23 cellular contexts compared by ENCODE assay signal in genomic region chr3:45103334-45103733, GRCh38. TPM values are rescaled to one million over a fixed set of nuclear protein-coding genes. Genes with fewer than 3 reads are reported as not detected.
"Had no signal": no experiment of that assay in that cellular context is flagged by ENCODE, and none has a peak within 500 bp of the region (broad histone marks: within the 10 kb centered on the region; RNA-seq: fewer than 3 reads in every experiment).

No MANE protein-coding gene starts in this region.

- H3K9me3 ChIP-seq: breast epithelium, left ventricle myocardium inferior, testis, upper lobe of left lung had no signal

- H3K4me3 Mint-ChIP-seq: activated B cell treated with CpG ODN at 0.5 μM for 24 hours; activated CD4-positive, alpha-beta T cell treated with anti-CD3 and anti-CD28 coated beads for 36 hours; activated T-cell treated with anti-CD3 and anti-CD28 coated beads, Interleukin-2, amount 50 U/mL, for 4 hours; central memory CD8-positive, alpha-beta T cell; effector memory CD8-positive, alpha-beta T cell; stimulated activated memory B cell treated with anti-CD40 and anti-IgM and Interleukin-4, amounts not matched to agents 10 μg/mL and 1 μg/mL and 100 μg/mL, for 72 hours; T-cell had no signal

- H3K36me3 Mint-ChIP-seq: stimulated activated memory B cell treated with anti-CD40 and anti-IgM and Interleukin-4, amounts not matched to agents 10 μg/mL and 1 μg/mL and 100 μg/mL, for 72 hours; T-cell had no signal

- DNase-seq: activated B cell treated with CpG ODN at 0.5 μM for 24 hours; activated CD4-positive, alpha-beta T cell treated with anti-CD3 and anti-CD28 coated beads for 36 hours; activated CD4-positive, alpha-beta T cell treated with anti-CD3 and anti-CD28 coated beads, Interleukin-2, amount 50 U/mL, for 4 hours; activated CD8-positive, alpha-beta memory T cell treated with anti-CD3 and anti-CD28 coated beads for 24 hours; activated CD8-positive, alpha-beta memory T cell treated with anti-CD3 and anti-CD28 coated beads, Interleukin-2, amount 50 U/mL, for 4 hours; activated effector memory CD4-positive, alpha-beta T cell treated with anti-CD3 and anti-CD28 coated beads, Interleukin-2, amount 50 U/mL, for 16 hours; activated naive CD4-positive, alpha-beta T cell treated with anti-CD3 and anti-CD28 coated beads, Interleukin-2, amount 50 U/mL, for 16 hours; activated T-cell treated with anti-CD3 and anti-CD28 coated beads, Interleukin-2, amount 50 U/mL, for 4 hours; dorsolateral prefrontal cortex; effector memory CD8-positive, alpha-beta T cell; foreskin melanocyte; kidney glomerular epithelial cell; left ventricle myocardium inferior; small intestine; T-cell; T1000; testis; upper lobe of left lung had no signal

- H3K27ac ChIP-seq: breast epithelium, dorsolateral prefrontal cortex, left ventricle myocardium inferior, testis, upper lobe of left lung had no signal

- ATAC-seq: activated CD4-positive, alpha-beta T cell treated with anti-CD3 and anti-CD28 coated beads for 36 hours; effector memory CD8-positive, alpha-beta T cell; esophagus mucosa; sciatic nerve; stimulated activated memory B cell treated with anti-CD40 and anti-IgM and Interleukin-4, amounts not matched to agents 10 μg/mL and 1 μg/mL and 100 μg/mL, for 72 hours; T-cell had no signal

- H3K36me3 ChIP-seq: breast epithelium, left ventricle myocardium inferior, upper lobe of left lung had no signal

- H3K4me1 Mint-ChIP-seq: activated B cell treated with CpG ODN at 0.5 μM for 24 hours; stimulated activated memory B cell treated with anti-CD40 and anti-IgM and Interleukin-4, amounts not matched to agents 10 μg/mL and 1 μg/mL and 100 μg/mL, for 72 hours had no signal

- H3K4me1 ChIP-seq: breast epithelium, upper lobe of left lung had no signal

- H3K4me3 ChIP-seq: breast epithelium, dorsolateral prefrontal cortex, left ventricle myocardium inferior, testis, upper lobe of left lung had no signal

- H3K9me3 Mint-ChIP-seq: activated T-cell treated with anti-CD3 and anti-CD28 coated beads, Interleukin-2, amount 50 U/mL, for 4 hours; central memory CD8-positive, alpha-beta T cell; effector memory CD8-positive, alpha-beta T cell; stimulated activated memory B cell treated with anti-CD40 and anti-IgM and Interleukin-4, amounts not matched to agents 10 μg/mL and 1 μg/mL and 100 μg/mL, for 72 hours; T-cell had no signal

- H3K27ac Mint-ChIP-seq: activated B cell treated with CpG ODN at 0.5 μM for 24 hours; activated CD4-positive, alpha-beta T cell treated with anti-CD3 and anti-CD28 coated beads for 36 hours; effector memory CD8-positive, alpha-beta T cell; stimulated activated memory B cell treated with anti-CD40 and anti-IgM and Interleukin-4, amounts not matched to agents 10 μg/mL and 1 μg/mL and 100 μg/mL, for 72 hours; T-cell had no signal

- H3K27me3 ChIP-seq: breast epithelium, testis, upper lobe of left lung had no signal

RNA-seq across cellular contexts. Expression of gene CDCP1, which starts 42.8 kb away (rescaled TPM):
- total RNA-seq: activated B cell treated with CpG ODN at 0.5 μM for 24 hours had no signal
